ENCODE assay signal across 19 cellular contexts in the genomic region with DNA sequence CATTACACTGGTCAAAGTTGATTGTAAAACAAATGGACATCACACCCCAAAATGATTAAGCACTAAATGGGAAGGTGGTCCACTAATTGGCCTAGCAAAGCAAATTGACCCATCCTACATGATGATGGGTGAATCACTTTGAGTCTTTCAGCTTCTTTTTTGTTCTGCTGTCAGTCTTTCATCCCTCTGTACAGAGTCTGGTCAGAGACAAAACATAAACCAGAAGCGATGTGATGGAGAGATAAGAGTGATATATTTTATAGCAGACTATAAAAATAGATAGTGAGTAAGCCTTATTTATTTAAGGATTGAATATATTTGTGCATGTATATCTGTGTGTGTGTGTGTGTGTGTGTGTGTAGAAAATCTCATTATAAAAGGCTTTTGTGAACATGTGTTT.
"Had no signal": no experiment of that assay in that cellular context is flagged by ENCODE, and none has a peak within 500 bp of the region (broad histone marks: within the 10 kb centered on the region; RNA-seq: fewer than 3 reads in every experiment).

No MANE protein-coding gene starts in this region.

- H3K27ac ChIP-seq: breast epithelium, coronary artery, left lung, thyroid gland had no signal

- H3K27ac Mint-ChIP-seq: activated CD4-positive, alpha-beta T cell treated with anti-CD3 and anti-CD28 coated beads, Interleukin-2, amount 10 ng/mL, durations not matched to agents 7 days and 5 days; activated CD8-positive, alpha-beta T cell treated with anti-CD3 and anti-CD28 coated beads, Interleukin-2, amount 10 ng/mL, durations not matched to agents 7 days and 5 days; activated T-cell treated with anti-CD3 and anti-CD28 coated beads, Interleukin-2, amount 50 U/mL, for 24 hours; activated T-helper 2 cell treated with anti-CD3 and anti-CD28 coated beads, Interferon-gamma antibody, Interleukin-2, Interleukin-4, amounts not matched to agents 10 μg/mL and 5 μg/mL and 100 μg/mL, durations not matched to agents 14 hours and 24 hours and 36 hours had no signal

- ATAC-seq: activated CD4-positive, CD25-positive, alpha-beta regulatory T cell treated with anti-CD3 and anti-CD28 coated beads, Interleukin-2, amount 50 U/mL, for 24 hours; activated CD8-positive, alpha-beta T cell treated with anti-CD3 and anti-CD28 coated beads, Interleukin-2, amount 10 ng/mL, durations not matched to agents 7 days and 5 days; left lung had no signal

- H3K36me3 Mint-ChIP-seq: naive B cell had no signal

- DNase-seq: activated CD4-positive, alpha-beta T cell treated with anti-CD3 and anti-CD28 coated beads, Interleukin-2, amount 10 ng/mL, durations not matched to agents 7 days and 5 days; activated CD8-positive, alpha-beta T cell treated with anti-CD3 and anti-CD28 coated beads, Interleukin-2, amount 10 ng/mL, durations not matched to agents 7 days and 5 days; activated naive CD4-positive, alpha-beta T cell treated with Interleukin-2 at 50 U/mL for 16 hours; activated T-cell treated with anti-CD3 and anti-CD28 coated beads, Interleukin-2, amount 50 U/mL, for 24 hours; aorta; hypothalamus; islet precursor cell; left lung; naive B cell; stimulated activated CD4-positive, alpha-beta T cell treated with anti-CD3 and anti-CD28 coated beads, Interleukin-12 subunit alpha, Interleukin-12 subunit beta, amount 100 ng/mL, for 4 hours; stimulated activated CD4-positive, alpha-beta T cell treated with anti-CD3 and anti-CD28 coated beads, Interleukin-1b, Interleukin-23, amount 100 ng/mL, for 48 hours; stimulated activated CD8-positive, alpha-beta memory T cell treated with anti-CD3 and anti-CD28 coated beads, Interleukin-4, amount 100 ng/mL, for 48 hours; stimulated activated naive CD4-positive, alpha-beta T cell treated with Interleukin-2 at 50 U/mL for 16 hours; thyroid gland had no signal

- H3K4me1 Mint-ChIP-seq: activated CD4-positive, alpha-beta T cell treated with anti-CD3 and anti-CD28 coated beads, Interleukin-2, amount 10 ng/mL, durations not matched to agents 7 days and 5 days; naive B cell had no signal

- H3K4me3 Mint-ChIP-seq: activated CD4-positive, alpha-beta T cell treated with anti-CD3 and anti-CD28 coated beads, Interleukin-2, amount 10 ng/mL, durations not matched to agents 7 days and 5 days; activated CD8-positive, alpha-beta T cell treated with anti-CD3 and anti-CD28 coated beads, Interleukin-2, amount 10 ng/mL, durations not matched to agents 7 days and 5 days; activated T-cell treated with anti-CD3 and anti-CD28 coated beads, Interleukin-2, amount 50 U/mL, for 24 hours; naive B cell; neural crest cell had no signal

- H3K27me3 Mint-ChIP-seq: activated CD4-positive, alpha-beta T cell treated with anti-CD3 and anti-CD28 coated beads, Interleukin-2, amount 10 ng/mL, durations not matched to agents 7 days and 5 days; activated T-cell treated with anti-CD3 and anti-CD28 coated beads, Interleukin-2, amount 50 U/mL, for 24 hours; naive B cell had no signal
